In genomic region chr4:7058792-7059191, GRCh38 we compare ENCODE assay signal across 1 cellular context.
TF ChIP-seq lines count a peak whose summit lies in the region.

No MANE protein-coding gene starts in this region.

TF ChIP-seq in WTC11, 78 proteins besides CTCF, POLR2A, EP300 and RAD21 (continued from another document):
- TF ChIP-seq ZNF396 (CRISPR knock-in tag; IDR thresholded peaks at IDR 0.05; ENCODE audit: borderline replicate concordance) (no peak), ZNF121 (CRISPR knock-in tag; IDR thresholded peaks at IDR 0.05) (no peak), NFATC4 (CRISPR knock-in tag; IDR thresholded peaks at IDR 0.05) (no peak), GRHL2 (CRISPR knock-in tag; IDR thresholded peaks at IDR 0.05; ENCODE audit: insufficient replicate concordance, severe bottlenecking) (no peak)
TF ChIP-seq in WTC11: peak in this region for 0.
